Comparison of ENCODE assay signal across 8 cellular contexts in genomic region chr20:45890077-45890996, GRCh38. TPM values are rescaled to one million over a fixed set of nuclear protein-coding genes. Genes with fewer than 3 reads are reported as not detected.
DNase-seq lines count a peak whose midpoint lies in the region; ATAC-seq and TF ChIP-seq lines count a peak whose summit lies in the region.

No MANE protein-coding gene starts in this region.

- peaks cover 3% of the 10 kb centered on the region for H4K20me1 ChIP-seq in hepatocyte (ENCODE audit: insufficient read depth, poor library complexity, severe bottlenecking)

- H3K27me3 ChIP-seq in body of pancreas: no peaks in the 10 kb centered on the region
- H3K27me3 ChIP-seq in hepatocyte: no peaks in the 10 kb centered on the region

- no peaks in the 10 kb centered on the region for H3K9me3 ChIP-seq in body of pancreas
- no peaks in the 10 kb centered on the region for H3K9me3 ChIP-seq in hepatocyte (ENCODE audit: low read depth)

- peaks cover 44% of the 10 kb centered on the region for H3K79me2 ChIP-seq in hepatocyte

- H3K27ac ChIP-seq in body of pancreas (peak overlapping the region; percentile 65 to 80 (median 75)), hepatocyte (peak overlapping the region; percentile 86)

- peaks cover 33% of the 10 kb centered on the region for H3K4me1 ChIP-seq in body of pancreas
- H3K4me1 ChIP-seq in hepatocyte (ENCODE audit: insufficient read depth): peaks cover 13% of the 10 kb centered on the region

- H3K4me3 ChIP-seq in body of pancreas (peak overlapping the region; percentile 86 to 90), hepatocyte (peak overlapping the region; percentile 26)

- peak in 2 of 3 donors; percentile 39 to 41 for TF ChIP-seq POLR2A in body of pancreas (IDR thresholded peaks at IDR 0.05)

- no peaks in the 10 kb centered on the region for H3K9me2 ChIP-seq in hepatocyte (replicated peaks; ENCODE audit: insufficient read depth)

- peak; percentile 48 for DNase-seq in NCI-H345 (lab: John Stamatoyannopoulos, UW)
- DNase-seq in NCI-H345 treated with DMSO at 0.1 percent for 48 hours (lab: John Stamatoyannopoulos, UW; ENCODE audit: unreplicated experiment): no peak
- DNase-seq in HPDE6-E6E7 (ENCODE audit: extremely low spot score): peak; percentile 53
- DNase-seq in SK-N-DZ (ENCODE audit: low spot score): peak; percentile 90
- DNase-seq in body of pancreas: peak; percentile 82 to 89 (median 86)
- peak; percentile 92 for DNase-seq in hepatocyte (ENCODE audit: low spot score)
- DNase-seq in pulmonary artery endothelial cell (ENCODE audit: low read depth, low spot score): peak; percentile 66

- intact Hi-C loops in body of pancreas (cut with DNase I): loop anchor here (10.0 kb wide), 1 partner anchor 74 kb away; no protein-coding TSS in a partner anchor

- peak overlapping the region; percentile 43 for H2AFZ ChIP-seq in hepatocyte

- ATAC-seq in body of pancreas: peak; percentile 76
- ATAC-seq in GM19395 (IDR thresholded peaks at IDR 0.05; ENCODE audit: unreplicated experiment): no peak

- peaks cover 0 to 5% of the 10 kb centered on the region in 2 donors for H3K36me3 ChIP-seq in body of pancreas (replicated peaks in 1 of 2; ENCODE audit: insufficient read depth in 1 of 2, low read depth in 2 of 2)
- no peaks in the 10 kb centered on the region for H3K36me3 ChIP-seq in hepatocyte (replicated peaks; ENCODE audit: insufficient read depth, low read depth)

- TF ChIP-seq CTCF in body of pancreas (IDR thresholded peaks at IDR 0.05) (peak; percentile 38 to 72 (median 59)), hepatocyte (IDR thresholded peaks at IDR 0.05; ENCODE audit: poor library complexity) (peak; percentile 76)

- 2 to 20% methylated on average over 1 to 78 of the region's 79 CpGs for WGBS in body of pancreas, 2 donors
- WGBS in hepatocyte (ENCODE audit: low lambda C conversion rate, missing lambda C conversion rate): 2% methylated on average over 62 of the region's 79 CpGs

- H3K4me2 ChIP-seq in hepatocyte: peak overlapping the region; percentile 92

RNA-seq across cellular contexts. Expression of gene NEURL2, which starts 0.7 kb away (rescaled TPM):
- 12.8 and 18.3 TPM in 2 replicates for polyA plus RNA-seq in SK-N-DZ (2014; cell fraction: cytosol; rRNA removed)
- 23.6 and 36.5 TPM in 2 replicates for polyA plus RNA-seq in SK-N-DZ (2014; cell fraction: nucleus; rRNA removed)
- total RNA-seq in body of pancreas: 1 to 10 TPM; 3.3 to 5.2 TPM
- total RNA-seq in hepatocyte: 11.1 and 12.8 TPM in 2 replicates
- 11.7 and 11.8 TPM in 2 replicates for polyA plus RNA-seq in hepatocyte
- 2.2 and 2.7 TPM in 2 replicates for total RNA-seq in pulmonary artery endothelial cell

RNA-seq across cellular contexts. Expression of gene CTSA, which starts 0.8 kb away (rescaled TPM):
- 42.6 and 48.7 TPM in 2 replicates for polyA plus RNA-seq in SK-N-DZ (2014; cell fraction: cytosol; rRNA removed)
- polyA plus RNA-seq in SK-N-DZ (2014; cell fraction: nucleus; rRNA removed): 183 and 260 TPM in 2 replicates
- 10 to 100 TPM; 41.0 to 43.8 TPM for total RNA-seq in body of pancreas
- total RNA-seq in hepatocyte: 401 and 425 TPM in 2 replicates
- polyA plus RNA-seq in hepatocyte: 716 and 724 TPM in 2 replicates
- total RNA-seq in pulmonary artery endothelial cell: 40.2 and 48.9 TPM in 2 replicates

RNA-seq across cellular contexts. Expression of gene SPATA25, which starts 2.9 kb away (rescaled TPM):
- 9.0 and 9.8 TPM in 2 replicates for polyA plus RNA-seq in SK-N-DZ (2014; cell fraction: cytosol; rRNA removed)
- polyA plus RNA-seq in SK-N-DZ (2014; cell fraction: nucleus; rRNA removed): 15.2 and 33.6 TPM in 2 replicates
- total RNA-seq in body of pancreas (1 to 10 TPM; 1.3 to 2.6 TPM), hepatocyte (5.6 TPM in 1 of 2 replicates, not detected in the other), pulmonary artery endothelial cell (0.53 and 0.59 TPM in 2 replicates)
- polyA plus RNA-seq in hepatocyte: 0.41 and 1.4 TPM in 2 replicates

RNA-seq across cellular contexts. Expression of gene ZSWIM1, which starts 9.3 kb away (rescaled TPM):
- polyA plus RNA-seq in SK-N-DZ (2014; cell fraction: cytosol; rRNA removed): 9.1 and 9.7 TPM in 2 replicates
- polyA plus RNA-seq in SK-N-DZ (2014; cell fraction: nucleus; rRNA removed): 5.1 and 9.4 TPM in 2 replicates
- 1 to 10 TPM; 5.2 to 7.6 TPM for total RNA-seq in body of pancreas
- total RNA-seq in hepatocyte: 6.4 and 6.9 TPM in 2 replicates
- 4.7 and 5.0 TPM in 2 replicates for polyA plus RNA-seq in hepatocyte
- 4.2 and 5.2 TPM in 2 replicates for total RNA-seq in pulmonary artery endothelial cell

RNA-seq across cellular contexts. Expression of gene PLTP, which starts 21.6 kb away (rescaled TPM):
- 27.4 and 30.2 TPM in 2 replicates for polyA plus RNA-seq in SK-N-DZ (2014; cell fraction: cytosol; rRNA removed)
- 16.1 and 25.6 TPM in 2 replicates for polyA plus RNA-seq in SK-N-DZ (2014; cell fraction: nucleus; rRNA removed)
- total RNA-seq in body of pancreas (100 to 1,000 TPM; 109 to 198 TPM), hepatocyte (144 and 176 TPM in 2 replicates), pulmonary artery endothelial cell (14.9 and 19.7 TPM in 2 replicates)
- 623 and 823 TPM in 2 replicates for polyA plus RNA-seq in hepatocyte
